Comparison of ENCODE assay signal across 8 cellular contexts in the genomic region with DNA sequence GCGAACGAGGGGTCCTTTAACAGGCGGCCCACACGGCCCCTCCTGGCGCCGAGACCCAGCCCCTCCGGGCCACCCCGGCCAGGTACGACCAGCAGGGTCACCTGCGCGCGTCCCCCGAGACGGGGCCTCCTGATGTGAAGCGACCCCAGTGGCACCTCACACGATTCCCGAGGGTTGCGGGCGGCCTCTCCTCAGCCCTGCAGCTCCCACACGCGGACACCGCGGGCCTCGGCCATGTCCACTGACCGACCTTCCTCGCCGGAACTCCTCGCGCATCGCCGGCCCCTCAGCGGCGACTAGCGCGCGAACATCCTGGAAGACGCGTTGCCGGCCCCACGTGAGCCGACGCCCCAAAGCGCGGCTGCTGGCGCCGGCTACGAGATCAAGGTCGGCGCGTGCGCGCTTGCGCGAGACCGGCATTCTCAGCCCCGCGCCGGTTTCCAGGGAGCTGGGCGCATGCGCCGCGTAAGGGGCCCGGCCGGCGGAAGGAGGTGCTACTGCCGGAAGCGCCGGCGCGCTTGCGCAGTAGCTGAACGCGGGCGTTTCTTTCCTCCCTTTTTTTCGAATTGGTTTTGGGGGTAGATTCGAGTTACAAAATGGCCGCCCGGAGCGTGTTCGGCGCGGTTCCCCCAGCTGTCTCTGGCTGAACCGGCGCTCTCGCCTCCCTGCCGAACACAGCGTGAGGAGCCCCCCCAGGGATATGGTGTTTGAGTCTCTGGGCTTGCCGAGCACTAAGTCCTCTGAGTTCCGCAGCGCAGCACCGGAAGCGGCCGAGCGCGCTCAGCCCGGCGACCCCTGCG. TPM values are rescaled to one million over a fixed set of nuclear protein-coding genes. Genes with fewer than 3 reads are reported as not detected.
DNase-seq lines count a peak whose midpoint lies in the region; ATAC-seq and TF ChIP-seq lines count a peak whose summit lies in the region.

A gene with protein sequence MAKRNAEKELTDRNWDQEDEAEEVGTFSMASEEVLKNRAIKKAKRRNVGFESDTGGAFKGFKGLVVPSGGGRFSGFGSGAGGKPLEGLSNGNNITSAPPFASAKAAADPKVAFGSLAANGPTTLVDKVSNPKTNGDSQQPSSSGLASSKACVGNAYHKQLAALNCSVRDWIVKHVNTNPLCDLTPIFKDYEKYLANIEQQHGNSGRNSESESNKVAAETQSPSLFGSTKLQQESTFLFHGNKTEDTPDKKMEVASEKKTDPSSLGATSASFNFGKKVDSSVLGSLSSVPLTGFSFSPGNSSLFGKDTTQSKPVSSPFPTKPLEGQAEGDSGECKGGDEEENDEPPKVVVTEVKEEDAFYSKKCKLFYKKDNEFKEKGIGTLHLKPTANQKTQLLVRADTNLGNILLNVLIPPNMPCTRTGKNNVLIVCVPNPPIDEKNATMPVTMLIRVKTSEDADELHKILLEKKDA (plus strand): TSS at position 509 of the 800 bp plus-strand sequence. CDS start 4,253 bp downstream, outside the sequence.

- peak within 1 kb of the TSS; percentile 99 for H3K4me2 ChIP-seq in IMR-90 (ENCODE audit: low read depth, low read length)

- H2AK5ac ChIP-seq in IMR-90 (ENCODE audit: low read depth, low read length), result peak within 1 kb of the TSS; percentile 59

- H3K56ac ChIP-seq in IMR-90 (ENCODE audit: extremely low read depth, insufficient read depth, low read length), result peak within 1 kb of the TSS; percentile 59

- H3K27me3 ChIP-seq in IMR-90 (ENCODE audit: control insufficient read depth, insufficient read depth, low read length), result no peaks in the 10 kb centered on the region

- BruUV-seq in IMR-90 (replicated peaks; lab: Mats Ljungman, UMichigan), result no TSS peak

- ATAC-seq in GM21526 (IDR thresholded peaks at IDR 0.05; ENCODE audit: low FRiP score, unreplicated experiment) (peak; percentile 82), IMR-90 (ENCODE audit: low read depth) (peak; percentile 90)

- H3K4me1 ChIP-seq in IMR-90 (ENCODE audit: control insufficient read depth, insufficient read depth, low read length), result peaks cover 11% of the 10 kb centered on the region

- H3K18ac ChIP-seq in IMR-90 (ENCODE audit: low read depth, low read length), result peak within 1 kb of the TSS; percentile 18

- no peak within 1 kb of the TSS; the same call in 2 of the 3 replicates for H2BK15ac ChIP-seq in IMR-90 (ENCODE audit: low read depth, low read length)

- TF ChIP-seq POLR2A in IMR-90 (IDR thresholded peaks at IDR 0.05; ENCODE audit: low read depth, low read length), result peak; percentile 92

- peaks cover 20 to 69% of the 10 kb centered on the region in 2 experiments for H3K79me1 ChIP-seq in IMR-90 (ENCODE audit: low read depth in 1 of 2, low read length in 2 of 2)

- intact Hi-C loops in IMR-90 (cut with micrococcal nuclease), result loop anchor here (1.0 to 2.0 kb wide), 2 partner anchors 38 to 63 kb away; no protein-coding TSS in a partner anchor

- dilution Hi-C loops in IMR-90 (cut with HindIII; ENCODE audit: low sequenced_read_pairs, unreplicated experiment), result no loop called here

- H3K9me3 ChIP-seq in IMR-90 (ENCODE audit: control insufficient read depth, insufficient read depth, low read length), result no peaks in the 10 kb centered on the region

- peak within 1 kb of the TSS; percentile 91 for H2AK9ac ChIP-seq in IMR-90 (replicated peaks; ENCODE audit: low read depth, low read length, poor library complexity)

- peak within 1 kb of the TSS; percentile 69 to 85 for H4K8ac ChIP-seq in IMR-90 (ENCODE audit: low read depth in 2 of 2, low read length in 2 of 2)

- peak; percentile 86 for DNase-seq in DMS 273 treated with DMSO at 0.1 percent for 48 hours (lab: John Stamatoyannopoulos, UW)
- DNase-seq in IMR-90, result peak; percentile 96
- peak; percentile 98 for DNase-seq in OCI-M1 (lab: John Stamatoyannopoulos, UW)
- DNase-seq in activated T-cell treated with anti-CD3 and anti-CD28 coated beads for 24 hours (ENCODE audit: low read depth), result peak; percentile 95
- DNase-seq in epithelial cell of prostate (ENCODE audit: low read depth, low spot score), result peak; percentile 69
- DNase-seq in mucosa of gallbladder (ENCODE audit: low spot score), result peak; percentile 96
- peak; percentile 84 to 92 for DNase-seq in stimulated activated CD8-positive, alpha-beta memory T cell treated with anti-CD3 and anti-CD28 coated beads, Interleukin-4, amount 100 ng/mL, for 4 hours (ENCODE audit: low read depth in 2 of 2, low spot score in 1 of 2)

- H3K4me3 ChIP-seq in IMR-90 (ENCODE audit: insufficient read depth, low read depth, low read length), result peak within 1 kb of the TSS; percentile 88

- CTCF ChIA-PET in IMR-90 (lab: Yijun Ruan, JAX), result interaction anchor here (0.6 to 0.7 kb wide), 6 partner anchors 43 to 1825 kb away, joined by 3 to 6 read pairs (median 4); a partner anchor contains a TSS

- H2BK120ac ChIP-seq in IMR-90 (ENCODE audit: low read depth, low read length), result peak within 1 kb of the TSS; percentile 68

- TF ChIP-seq CTCF in IMR-90 (conservative IDR thresholded peaks at IDR 0.05; ENCODE audit: low read depth, low read length), result peak; percentile 19; the same call in 1 of the 2 replicates

- H3K4ac ChIP-seq in IMR-90 (ENCODE audit: low read depth, low read length), result peak within 1 kb of the TSS; percentile 44

- no peak within 1 kb of the TSS for H2BK20ac ChIP-seq in IMR-90 (ENCODE audit: low read depth, low read length)

- 0% methylated on average over 51 of the region's 98 CpGs; no CpG with 5 or more reads in 1 of the 2 experiments for WGBS in IMR-90 (ENCODE audit: extremely low coverage in 2 of 2, insufficient read length in 1 of 2), 2 experiments

- H3K9ac ChIP-seq in IMR-90 (ENCODE audit: low read depth, low read length), result peak within 1 kb of the TSS; percentile 87

- H3K14ac ChIP-seq in IMR-90 (replicated peaks; ENCODE audit: low read depth, low read length), result peak within 1 kb of the TSS; percentile 94

- TF ChIP-seq RAD21 in IMR-90 (IDR thresholded peaks at IDR 0.05; ENCODE audit: low read length), result peak; percentile 29

- H2AFZ ChIP-seq in IMR-90 (replicated peaks; ENCODE audit: low read length, poor library complexity), result peak within 1 kb of the TSS; percentile 92

- H3K9me1 ChIP-seq in IMR-90 (ENCODE audit: insufficient read depth, low read length), result peaks cover 7% of the 10 kb centered on the region

- H2BK5ac ChIP-seq in IMR-90 (ENCODE audit: low read depth, low read length, poor library complexity, severe bottlenecking), result peak within 1 kb of the TSS; percentile 88

- H3K27ac ChIP-seq in IMR-90 (ENCODE audit: insufficient read depth, low read length) (peak within 1 kb of the TSS; percentile 84), epithelial cell of prostate (peak within 1 kb of the TSS; percentile 100)

- H3K23ac ChIP-seq in IMR-90 (ENCODE audit: low read depth, low read length), result peak within 1 kb of the TSS; percentile 91

- POLR2A ChIA-PET in IMR-90 (lab: Charles Lee; ENCODE audit: unreplicated experiment), result interaction anchor here (0.5 to 0.6 kb wide), 5 partner anchors 10 to 390 kb away, joined by 3 to 5 read pairs (median 3); no protein-coding TSS in a partner anchor

- H4K5ac ChIP-seq in IMR-90 (ENCODE audit: low read depth, low read length), result peak within 1 kb of the TSS; percentile 30

- in situ Hi-C loops in IMR-90 (cut with MboI; ENCODE audit: low sequenced_read_pairs), result no loop called here

- H3K36me3 ChIP-seq in IMR-90 (ENCODE audit: control insufficient read depth, insufficient read depth, low read length), result peaks cover 9% of the 10 kb centered on the region

- peaks cover 10% of the 10 kb centered on the region; the same call in 1 of the 2 replicates for H4K20me1 ChIP-seq in IMR-90 (ENCODE audit: insufficient read depth, low read length)

- H4K91ac ChIP-seq in IMR-90 (ENCODE audit: insufficient read depth, low read depth, low read length), result peak within 1 kb of the TSS; percentile 76

TF ChIP-seq in IMR-90, 13 proteins besides CTCF, POLR2A, EP300 and RAD21:
- TF ChIP-seq, protein P1, sequence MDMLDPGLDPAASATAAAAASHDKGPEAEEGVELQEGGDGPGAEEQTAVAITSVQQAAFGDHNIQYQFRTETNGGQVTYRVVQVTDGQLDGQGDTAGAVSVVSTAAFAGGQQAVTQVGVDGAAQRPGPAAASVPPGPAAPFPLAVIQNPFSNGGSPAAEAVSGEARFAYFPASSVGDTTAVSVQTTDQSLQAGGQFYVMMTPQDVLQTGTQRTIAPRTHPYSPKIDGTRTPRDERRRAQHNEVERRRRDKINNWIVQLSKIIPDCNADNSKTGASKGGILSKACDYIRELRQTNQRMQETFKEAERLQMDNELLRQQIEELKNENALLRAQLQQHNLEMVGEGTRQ (IDR thresholded peaks at IDR 0.05; ENCODE audit: low read depth, low read length), result peak; percentile 93
- TF ChIP-seq FOS (IDR thresholded peaks at IDR 0.05; ENCODE audit: low read depth, low read length) (no peak), MXI1 (IDR thresholded peaks at IDR 0.05; ENCODE audit: borderline replicate concordance, low read depth, low read length) (peak; percentile 93), BHLHE40 (IDR thresholded peaks at IDR 0.05; ENCODE audit: low read depth, low read length) (peak; percentile 100), MAFK (IDR thresholded peaks at IDR 0.05; ENCODE audit: low read depth, low read length) (no peak), NFE2L2 (IDR thresholded peaks at IDR 0.05; ENCODE audit: low read depth, low read length) (no peak), CHD1 (IDR thresholded peaks at IDR 0.05; ENCODE audit: low read depth, low read length) (peak; percentile 78; the same call in 1 of the 2 replicates), CEBPB (IDR thresholded peaks at IDR 0.05; ENCODE audit: low read depth, low read length) (no peak), MAZ (IDR thresholded peaks at IDR 0.05; ENCODE audit: borderline replicate concordance, low read depth, low read length) (no peak; the same call in 1 of the 2 replicates), RFX5 (IDR thresholded peaks at IDR 0.05; ENCODE audit: low read depth, low read length) (no peak), RCOR1 (IDR thresholded peaks at IDR 0.05; ENCODE audit: insufficient replicate concordance, low read length) (no peak), SMC3 (IDR thresholded peaks at IDR 0.05; ENCODE audit: low read depth, low read length) (0 out of 2 replicates have a peak, but pooled peaks have one; percentile 3)
- TF ChIP-seq, protein P2, sequence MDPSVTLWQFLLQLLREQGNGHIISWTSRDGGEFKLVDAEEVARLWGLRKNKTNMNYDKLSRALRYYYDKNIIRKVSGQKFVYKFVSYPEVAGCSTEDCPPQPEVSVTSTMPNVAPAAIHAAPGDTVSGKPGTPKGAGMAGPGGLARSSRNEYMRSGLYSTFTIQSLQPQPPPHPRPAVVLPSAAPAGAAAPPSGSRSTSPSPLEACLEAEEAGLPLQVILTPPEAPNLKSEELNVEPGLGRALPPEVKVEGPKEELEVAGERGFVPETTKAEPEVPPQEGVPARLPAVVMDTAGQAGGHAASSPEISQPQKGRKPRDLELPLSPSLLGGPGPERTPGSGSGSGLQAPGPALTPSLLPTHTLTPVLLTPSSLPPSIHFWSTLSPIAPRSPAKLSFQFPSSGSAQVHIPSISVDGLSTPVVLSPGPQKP (IDR thresholded peaks at IDR 0.05; ENCODE audit: borderline replicate concordance, low read depth, low read length), result no peak

RNA-seq across cellular contexts. Expression of the gene that starts here (rescaled TPM):
- total RNA-seq in IMR-90 (2012; rRNA removed) (61.1 and 65.4 TPM in 2 replicates), mucosa of gallbladder (56.0 TPM)
- polyA plus RNA-seq in IMR-90 (2012; rRNA removed), result 10.3 and 12.8 TPM in 2 replicates
- 6.0 and 7.5 TPM in 2 replicates for polyA plus RNA-seq in IMR-90 (2012; cell fraction: cytosol; rRNA removed)
- 5.9 and 17.2 TPM in 2 replicates for polyA plus RNA-seq in IMR-90 (2012; cell fraction: nucleus; rRNA removed; ENCODE audit: low replicate concordance)

Comparison
In these comparisons a context has a peak if more than half of its experiments do, and no peak if none do; other contexts are left out.
1. Peak in every context shown above with its lines: DNase-seq, ATAC-seq, H3K4me3 ChIP-seq and H3K27ac ChIP-seq.